ENCODE assay signal across 30 cellular contexts in the genomic region with DNA sequence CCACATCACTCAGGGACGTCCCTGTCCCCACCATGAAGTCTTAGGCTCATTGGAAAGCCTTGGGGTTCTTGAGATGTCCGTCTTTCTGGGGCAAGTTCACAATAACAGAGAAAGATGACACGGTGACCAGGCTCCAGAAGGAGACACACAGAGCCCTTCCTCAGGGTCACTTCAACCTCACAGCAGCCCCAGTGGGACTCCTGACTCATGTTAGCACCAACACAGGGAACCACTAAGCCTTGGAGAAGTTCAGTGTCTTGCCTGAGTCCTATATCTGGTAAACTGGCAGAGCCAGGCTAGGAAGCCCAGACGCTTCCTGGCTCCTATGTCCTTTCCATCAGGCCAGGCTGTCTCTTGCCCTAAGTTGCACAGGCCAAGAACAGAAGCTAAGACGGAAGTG.
"Had no signal": no experiment of that assay in that cellular context is flagged by ENCODE, and none has a peak within 500 bp of the region (broad histone marks: within the 10 kb centered on the region; RNA-seq: fewer than 3 reads in every experiment).

No MANE protein-coding gene starts in this region.

- H3K36me3 ChIP-seq: left lung, lower lobe of right lung, neural progenitor cell, neutrophil, right atrium auricular region, right lobe of liver, suprapubic skin, thoracic aorta, tibial artery, upper lobe of right lung had no signal

- H3K27ac ChIP-seq: left lung, lower lobe of right lung, neural progenitor cell, neutrophil, right lobe of liver, suprapubic skin, thoracic aorta, tibial artery, upper lobe of right lung had no signal

- H3K36me3 Mint-ChIP-seq: mesothelial cell of epicardium, naive B cell, natural killer cell, neural progenitor cell had no signal

- H3K27me3 ChIP-seq: left lung, neural progenitor cell, neutrophil, right atrium auricular region, right lobe of liver, suprapubic skin, tibial artery, upper lobe of right lung had no signal

- DNase-seq: hippocampal formation; kidney; left colon; lower lobe of right lung; mammary epithelial cell; mesendoderm; naive B cell; natural killer cell; nephron progenitor cell; occipital lobe; right lobe of liver; stimulated activated CD4-positive, alpha-beta T cell treated with anti-CD3 and anti-CD28 coated beads, Interleukin-1b, Interleukin-23, amount 100 ng/mL, for 48 hours; stimulated activated CD4-positive, alpha-beta T cell treated with anti-CD3 and anti-CD28 coated beads, Interleukin-2, amount 100 ng/mL, for 48 hours; stimulated activated CD4-positive, alpha-beta T cell treated with anti-CD3 and anti-CD28 coated beads, Interleukin-4, amount 100 ng/mL, for 4 hours; stimulated activated CD8-positive, alpha-beta memory T cell treated with anti-CD3 and anti-CD28 coated beads, Interleukin-4, amount 100 ng/mL, for 48 hours; stimulated activated naive CD4-positive, alpha-beta T cell; tibial artery; trophoblast cell; upper lobe of right lung had no signal

- H3K9me3 Mint-ChIP-seq: mesothelial cell of epicardium; naive B cell; natural killer cell; nephron progenitor cell; neural progenitor cell; stimulated activated naive CD8-positive, alpha-beta T cell treated with anti-CD3 and anti-CD28 coated beads, Interleukin-15, Interleukin-2, amounts not matched to agents 100 ng/mL and 50 ng/mL, for 24 hours had no signal

- H3K4me3 ChIP-seq: left lung, lower lobe of right lung, neural progenitor cell, right atrium auricular region, right lobe of liver, smooth muscle cell, suprapubic skin, thoracic aorta, tibial artery, upper lobe of right lung had no signal

- H3K27ac Mint-ChIP-seq: mesothelial cell of epicardium; naive B cell; natural killer cell; nephron progenitor cell; neural progenitor cell; progenitor cell of endocrine pancreas; stimulated activated naive CD8-positive, alpha-beta T cell treated with anti-CD3 and anti-CD28 coated beads, Interleukin-15, Interleukin-2, amounts not matched to agents 100 ng/mL and 50 ng/mL, for 24 hours had no signal

- H3K27me3 Mint-ChIP-seq: naive B cell; stimulated activated naive CD8-positive, alpha-beta T cell treated with anti-CD3 and anti-CD28 coated beads, Interleukin-15, Interleukin-2, amounts not matched to agents 100 ng/mL and 50 ng/mL, for 24 hours had no signal

- H3K4me1 ChIP-seq: neural progenitor cell, right lobe of liver, suprapubic skin, tibial artery had no signal

- H3K4me2 ChIP-seq: neural progenitor cell, smooth muscle cell had no signal

- H2AFZ ChIP-seq: neural progenitor cell had no signal

- H3K9ac ChIP-seq: neural progenitor cell had no signal

- ATAC-seq: left colon, left lung, lower lobe of right lung, natural killer cell, right lobe of liver, upper lobe of right lung had no signal

- H3K4me3 Mint-ChIP-seq: mesothelial cell of epicardium; natural killer cell; nephron progenitor cell; neural progenitor cell; stimulated activated naive CD8-positive, alpha-beta T cell treated with anti-CD3 and anti-CD28 coated beads, Interleukin-15, Interleukin-2, amounts not matched to agents 100 ng/mL and 50 ng/mL, for 24 hours had no signal

- FAIRE-seq: islet of Langerhans, kidney had no signal

- H3K9me3 ChIP-seq: left lung, lower lobe of right lung, neutrophil, right atrium auricular region, right lobe of liver, suprapubic skin, thoracic aorta, tibial artery, upper lobe of right lung had no signal
